In the genomic region with DNA sequence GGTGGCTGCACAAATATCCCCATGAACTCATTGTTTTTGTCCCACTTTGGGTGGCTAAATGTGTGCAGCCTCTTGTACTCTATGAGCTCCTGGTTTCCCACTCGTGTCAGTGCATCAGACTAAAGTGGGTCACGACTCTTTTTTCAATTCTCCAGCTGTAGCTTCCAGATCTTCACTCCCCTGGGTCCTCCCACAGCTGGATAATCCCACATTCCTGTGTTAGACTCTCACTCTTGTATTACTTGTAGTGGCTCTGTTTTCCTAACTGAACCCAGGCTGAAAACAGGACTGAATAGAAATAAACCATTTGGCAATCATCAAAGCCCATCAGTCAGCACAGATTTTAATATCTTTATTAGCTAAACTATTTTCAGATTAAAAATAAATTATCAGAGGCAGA, we compare ENCODE assay signal across 22 cellular contexts.
"Had no signal": no experiment of that assay in that cellular context is flagged by ENCODE, and none has a peak within 500 bp of the region (broad histone marks: within the 10 kb centered on the region; RNA-seq: fewer than 3 reads in every experiment).

No MANE protein-coding gene starts in this region.

- DNase-seq: activated CD4-positive, alpha-beta T cell treated with anti-CD3 and anti-CD28 coated beads for 36 hours; activated CD4-positive, CD25-positive, alpha-beta regulatory T cell; activated CD8-positive, alpha-beta memory T cell treated with anti-CD3 and anti-CD28 coated beads, Interleukin-2, amount 10 ng/mL, durations not matched to agents 7 days and 5 days; activated CD8-positive, alpha-beta T cell treated with anti-CD3 and anti-CD28 coated beads, Interleukin-2, amount 10 ng/mL, durations not matched to agents 7 days and 5 days; activated effector memory CD4-positive, alpha-beta T cell treated with Interleukin-2 at 50 U/mL for 16 hours; activated naive CD4-positive, alpha-beta T cell treated with Interleukin-2 at 50 U/mL for 16 hours; activated T-cell treated with anti-CD3 and anti-CD28 coated beads for 4 hours; aorta; body of pancreas; caudate nucleus; endodermal cell; foreskin melanocyte; left lung; naive B cell; nucleus accumbens; psoas muscle; stimulated activated CD4-positive, alpha-beta T cell treated with anti-CD3 and anti-CD28 coated beads, Interleukin-15, amount 100 ng/mL, for 24 hours; stimulated activated naive CD4-positive, alpha-beta T cell; T-helper 1 cell; testis; transverse colon had no signal

- H3K27me3 ChIP-seq: body of pancreas, left lung, testis, transverse colon had no signal

- H3K9ac ChIP-seq: parathyroid adenoma had no signal

- H3K4me1 ChIP-seq: body of pancreas, parathyroid adenoma, psoas muscle, testis had no signal

- H2AFZ ChIP-seq: parathyroid adenoma had no signal

- H3K79me2 ChIP-seq: parathyroid adenoma had no signal

- H3K36me3 ChIP-seq: left lung, transverse colon had no signal

- H3K4me3 ChIP-seq: body of pancreas, left lung, psoas muscle, testis, transverse colon had no signal

- ATAC-seq: activated CD4-positive, alpha-beta T cell treated with anti-CD3 and anti-CD28 coated beads for 36 hours; activated CD8-positive, alpha-beta memory T cell treated with anti-CD3 and anti-CD28 coated beads, Interleukin-2, amount 10 ng/mL, durations not matched to agents 7 days and 5 days; activated CD8-positive, alpha-beta T cell treated with anti-CD3 and anti-CD28 coated beads, Interleukin-2, amount 10 ng/mL, durations not matched to agents 7 days and 5 days; body of pancreas; left lung; psoas muscle had no signal

- H3K9me3 ChIP-seq: body of pancreas, left lung, psoas muscle, testis, transverse colon had no signal

- H3K27ac ChIP-seq: body of pancreas, left lung, parathyroid adenoma, psoas muscle, testis, transverse colon had no signal
